1 cellular context compared by ENCODE assay signal in genomic region chr22:23786261-23786710, GRCh38.
TF ChIP-seq lines count a peak whose summit lies in the region.

No MANE protein-coding gene starts in this region.

TF ChIP-seq in H1, 55 proteins besides CTCF, POLR2A, EP300 and RAD21:
- TF ChIP-seq JUN (IDR thresholded peaks at IDR 0.05; ENCODE audit: low read depth, low read length) (no peak), CTBP2 (IDR thresholded peaks at IDR 0.05; ENCODE audit: borderline replicate concordance, insufficient read depth, insufficient read length, low read length) (no peak), CREB1 (IDR thresholded peaks at IDR 0.05) (no peak), CHD7 (IDR thresholded peaks at IDR 0.05; ENCODE audit: insufficient replicate concordance, low read length) (no peak)
